ENCODE assay signal across 19 cellular contexts in the genomic region with DNA sequence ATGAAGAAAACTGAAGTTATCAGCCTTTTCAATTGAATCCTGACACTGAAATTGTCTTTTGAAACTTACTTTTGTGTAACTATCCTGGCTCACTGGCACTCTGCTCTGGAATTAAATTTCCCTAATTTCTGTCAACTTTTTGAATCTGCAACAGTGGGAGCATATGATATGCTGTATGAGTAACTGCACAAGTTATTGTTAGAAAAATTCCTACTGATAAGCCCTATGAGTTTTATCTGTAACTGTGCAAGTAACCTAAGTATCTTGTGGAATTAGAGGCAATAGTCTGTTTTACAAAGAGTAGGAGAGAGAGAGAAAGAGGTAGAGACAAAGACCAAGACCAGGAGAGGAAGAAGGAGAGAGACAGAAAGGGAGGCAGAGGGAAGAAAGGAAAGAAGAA. TPM values are rescaled to one million over a fixed set of nuclear protein-coding genes. Genes with fewer than 3 reads are reported as not detected.
"Had no signal": no experiment of that assay in that cellular context is flagged by ENCODE, and none has a peak within 500 bp of the region (broad histone marks: within the 10 kb centered on the region; RNA-seq: fewer than 3 reads in every experiment).

No MANE protein-coding gene starts in this region.

- H3K4me1 ChIP-seq: foreskin keratinocyte, spleen, suprapubic skin, thyroid gland had no signal

- H3K4me3 Mint-ChIP-seq: naive thymus-derived CD8-positive, alpha-beta T cell; stimulated activated naive B cell treated with anti-CD40 and anti-IgM and Interleukin-4, amounts not matched to agents 10 μg/mL and 1 μg/mL and 100 μg/mL, for 72 hours; type B pancreatic cell had no signal

- H3K4me3 ChIP-seq: esophagus muscularis mucosa, mucosa of descending colon, spleen, suprapubic skin, thyroid gland had no signal

- H3K27ac ChIP-seq: epithelial cell of prostate, foreskin keratinocyte, neutrophil, spleen, suprapubic skin, thyroid gland had no signal

- FAIRE-seq: urothelium cell line had no signal

- H3K27me3 ChIP-seq: esophagus muscularis mucosa, foreskin keratinocyte, neutrophil, spleen, suprapubic skin, thyroid gland had no signal

- H3K36me3 Mint-ChIP-seq: naive thymus-derived CD8-positive, alpha-beta T cell; stimulated activated naive B cell treated with anti-CD40 and anti-IgM and Interleukin-4, amounts not matched to agents 10 μg/mL and 1 μg/mL and 100 μg/mL, for 72 hours; type B pancreatic cell had no signal

- H3K9me3 ChIP-seq: esophagus muscularis mucosa, mucosa of descending colon, neutrophil, spleen, suprapubic skin, thyroid gland had no signal

- H3K27me3 Mint-ChIP-seq: type B pancreatic cell had no signal

- H3K36me3 ChIP-seq: esophagus muscularis mucosa, neutrophil, spleen, suprapubic skin, thyroid gland had no signal

- ATAC-seq: foreskin keratinocyte; mucosa of descending colon; naive thymus-derived CD8-positive, alpha-beta T cell; sciatic nerve; stimulated activated naive B cell treated with anti-CD40 and anti-IgM and Interleukin-4, amounts not matched to agents 10 μg/mL and 1 μg/mL and 100 μg/mL, for 72 hours had no signal

- H3K27ac Mint-ChIP-seq: naive thymus-derived CD8-positive, alpha-beta T cell; stimulated activated naive B cell treated with anti-CD40 and anti-IgM and Interleukin-4, amounts not matched to agents 10 μg/mL and 1 μg/mL and 100 μg/mL, for 72 hours; type B pancreatic cell had no signal

- H3K9me3 Mint-ChIP-seq: naive thymus-derived CD8-positive, alpha-beta T cell; type B pancreatic cell had no signal

- DNase-seq: effector memory CD4-positive, alpha-beta T cell; foreskin keratinocyte; mammary epithelial cell; mucosa of descending colon; naive thymus-derived CD8-positive, alpha-beta T cell; spleen; stimulated activated CD4-positive, alpha-beta T cell treated with anti-CD3 and anti-CD28 coated beads, Interleukin-15, amount 100 ng/mL, for 24 hours; stimulated activated CD4-positive, alpha-beta T cell treated with anti-CD3 and anti-CD28 coated beads, Interleukin-1b, Interleukin-23, amount 100 ng/mL, for 48 hours; stimulated activated CD4-positive, alpha-beta T cell treated with anti-CD3 and anti-CD28 coated beads, Interleukin-4, amount 100 ng/mL, for 4 hours; stimulated activated naive B cell treated with anti-CD40 and anti-IgM and Interleukin-4, amounts not matched to agents 10 μg/mL and 1 μg/mL and 100 μg/mL, for 72 hours; thyroid gland had no signal

RNA-seq across cellular contexts. Expression of a gene that starts 9.2 kb away (rescaled TPM):
- total RNA-seq: pulmonary artery endothelial cell had no signal
